ENCODE assay signal across 28 cellular contexts in genomic region chr5:77791356-77791755, GRCh38.
"Had no signal": no experiment of that assay in that cellular context is flagged by ENCODE, and none has a peak within 500 bp of the region (broad histone marks: within the 10 kb centered on the region; RNA-seq: fewer than 3 reads in every experiment).

No MANE protein-coding gene starts in this region.

- H3K9ac ChIP-seq: parathyroid adenoma had no signal

- FAIRE-seq: kidney had no signal

- H3K9me3 ChIP-seq: gastroesophageal sphincter, mucosa of descending colon, neutrophil, suprapubic skin, thyroid gland, vagina had no signal

- H3K36me3 ChIP-seq: gastroesophageal sphincter, heart left ventricle, neutrophil, suprapubic skin, thyroid gland, vagina had no signal

- H3K4me3 ChIP-seq: gastroesophageal sphincter, heart left ventricle, hepatocyte, mucosa of descending colon, smooth muscle cell, suprapubic skin, thyroid gland, vagina had no signal

- H2AFZ ChIP-seq: hepatocyte, parathyroid adenoma had no signal

- H3K27ac ChIP-seq: epithelial cell of prostate, foreskin keratinocyte, gastroesophageal sphincter, heart left ventricle, hepatocyte, neutrophil, parathyroid adenoma, suprapubic skin, thyroid gland, vagina had no signal

- ATAC-seq: esophagus mucosa; foreskin keratinocyte; gastroesophageal sphincter; heart left ventricle; left lobe of liver; mucosa of descending colon; natural killer cell treated with Interleukin-12 subunit alpha and Interleukin-12 subunit beta and Interleukin-15 and Interleukin-18, amount 100 ng/mL, for 72 hours; sciatic nerve; stimulated activated naive CD8-positive, alpha-beta T cell treated with anti-CD3 and anti-CD28 coated beads, Interleukin-15, amount 100 ng/mL, for 72 hours had no signal

- DNase-seq: effector CD8-positive, alpha-beta T cell; endodermal cell; foreskin keratinocyte; heart left ventricle; kidney; mesenchymal stem cell; mucosa of descending colon; naive B cell; stimulated activated CD4-positive, alpha-beta T cell treated with anti-CD3 and anti-CD28 coated beads, Interleukin-12 subunit alpha, Interleukin-12 subunit beta, amount 100 ng/mL, for 4 hours; stimulated activated CD4-positive, alpha-beta T cell treated with anti-CD3 and anti-CD28 coated beads, Interleukin-1b, Interleukin-23, amount 100 ng/mL, for 48 hours; stimulated activated CD4-positive, alpha-beta T cell treated with anti-CD3 and anti-CD28 coated beads, Interleukin-4, amount 100 ng/mL, for 1 hour; stimulated activated CD8-positive, alpha-beta memory T cell treated with anti-CD3 and anti-CD28 coated beads, Interleukin-4, amount 100 ng/mL, for 48 hours; stimulated activated naive CD4-positive, alpha-beta T cell; stimulated activated naive CD8-positive, alpha-beta T cell treated with anti-CD3 and anti-CD28 coated beads, Interleukin-15, amount 100 ng/mL, for 72 hours; thyroid gland; trophoblast cell had no signal

- H3K79me2 ChIP-seq: hepatocyte, parathyroid adenoma had no signal

- H3K4me1 ChIP-seq: foreskin keratinocyte, gastroesophageal sphincter, heart left ventricle, parathyroid adenoma, suprapubic skin, thyroid gland, vagina had no signal

- H3K4me2 ChIP-seq: hepatocyte, smooth muscle cell had no signal

- H3K27me3 ChIP-seq: gastroesophageal sphincter, heart left ventricle, hepatocyte, neutrophil, suprapubic skin, thyroid gland, vagina had no signal
